In the genomic region with DNA sequence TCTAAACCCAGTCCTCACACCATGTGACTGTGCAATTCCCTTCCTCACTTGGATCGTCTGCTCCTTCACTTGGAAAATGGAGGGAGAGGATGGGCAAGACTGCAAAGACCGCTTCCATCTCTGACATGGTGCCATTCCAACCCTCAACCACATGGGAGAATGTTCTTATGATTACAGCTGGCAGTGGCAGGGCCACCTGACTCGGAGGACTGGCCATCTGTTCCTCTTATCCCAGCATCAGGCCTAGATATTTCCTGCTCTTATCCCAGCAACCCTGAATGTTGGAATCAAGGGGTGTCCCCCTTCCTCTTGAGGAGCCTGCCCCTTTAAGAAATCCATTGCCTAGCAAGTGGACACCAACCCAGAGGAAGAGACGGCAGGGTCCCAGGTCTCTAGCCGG, we compare ENCODE assay signal across 27 cellular contexts. TPM values are rescaled to one million over a fixed set of nuclear protein-coding genes. Genes with fewer than 3 reads are reported as not detected.
"Had no signal": no experiment of that assay in that cellular context is flagged by ENCODE, and none has a peak within 500 bp of the region (broad histone marks: within the 10 kb centered on the region; RNA-seq: fewer than 3 reads in every experiment).

No MANE protein-coding gene starts in this region.

- H3K36me3 ChIP-seq: colonic mucosa, right lobe of liver, transverse colon, uterus had no signal

- H2AFZ ChIP-seq: parathyroid adenoma had no signal

- H3K27ac ChIP-seq: colonic mucosa, parathyroid adenoma, right lobe of liver, skin epidermis, stomach, transverse colon, uterus had no signal

- H3K4me3 ChIP-seq: colonic mucosa, dorsolateral prefrontal cortex, lung, right lobe of liver, skin epidermis, stomach, transverse colon, uterus had no signal

- DNase-seq: activated CD4-positive, alpha-beta memory T cell treated with anti-CD3 and anti-CD28 coated beads for 36 hours; activated CD4-positive, alpha-beta T cell treated with anti-CD3 and anti-CD28 coated beads for 4 hours; activated CD4-positive, CD25-positive, alpha-beta regulatory T cell; activated effector memory CD4-positive, alpha-beta T cell treated with Interleukin-2 at 50 U/mL for 16 hours; activated naive CD4-positive, alpha-beta T cell treated with anti-CD3 and anti-CD28 coated beads for 36 hours; activated naive CD8-positive, alpha-beta T cell treated with anti-CD3 and anti-CD28 coated beads, Interleukin-2, amount 10 ng/mL, durations not matched to agents 7 days and 5 days; activated T-cell treated with anti-CD3 and anti-CD28 coated beads, Interleukin-2, amount 50 U/mL, for 72 hours; amniotic stem cell; colonic mucosa; dorsolateral prefrontal cortex; effector memory CD8-positive, alpha-beta T cell; head of caudate nucleus; naive B cell; nucleus accumbens; right lobe of liver; stimulated activated CD4-positive, alpha-beta T cell treated with anti-CD3 and anti-CD28 coated beads, Interleukin-2, amount 100 ng/mL, for 24 hours; stomach; transverse colon; uterus had no signal

- H3K4me1 ChIP-seq: colonic mucosa, parathyroid adenoma, right lobe of liver, stomach, transverse colon, uterus had no signal

- H3K9ac ChIP-seq: parathyroid adenoma had no signal

- FAIRE-seq: bronchial epithelial cell, endothelial cell of umbilical vein, frontal cortex, islet of Langerhans had no signal

- H3K79me2 ChIP-seq: parathyroid adenoma had no signal

- H3K27me3 ChIP-seq: colonic mucosa, dorsolateral prefrontal cortex, right lobe of liver, transverse colon, uterus had no signal

- H3K9me3 ChIP-seq: colonic mucosa, right lobe of liver, stomach, transverse colon, uterus had no signal

RNA-seq across cellular contexts. Expression of gene DSCAML1, which starts 15.4 kb away (rescaled TPM):
- total RNA-seq: endothelial cell of umbilical vein, esophagus mucosa had no signal
- polyA plus RNA-seq: endothelial cell of umbilical vein had no signal

RNA-seq across cellular contexts. Expression of gene FXYD2, which starts 42.9 kb away (rescaled TPM):
- total RNA-seq: activated CD4-positive, alpha-beta memory T cell treated with anti-CD3 and anti-CD28 coated beads for 36 hours; bronchial epithelial cell; esophagus mucosa had no signal
